Comparison of ENCODE assay signal across 8 cellular contexts in genomic region chr2:86764661-86765307, GRCh38. TPM values are rescaled to one million over a fixed set of nuclear protein-coding genes. Genes with fewer than 3 reads are reported as not detected.
A peak's percentile ranks its signal among the peaks of the same experiment; 100 is the strongest.
DNase-seq lines count a peak whose midpoint lies in the region; ATAC-seq and TF ChIP-seq lines count a peak whose summit lies in the region.

No MANE protein-coding gene starts in this region.

- DNase-seq in Daoy (ENCODE audit: low read depth): peak; percentile 19
- DNase-seq in NCI-H1694 treated with DMSO at 0.1 percent for 48 hours (lab: John Stamatoyannopoulos, UW): peak; percentile 9
- DNase-seq in activated T-cell treated with anti-CD3 and anti-CD28 coated beads, Interleukin-2, amount 50 U/mL, for 24 hours: no peak
- DNase-seq in glutamatergic neuron: no peak
- peak; percentile 54 for DNase-seq in renal cortical epithelial cell (ENCODE audit: low read depth)

- H3K27me3 Mint-ChIP-seq in activated T-cell treated with anti-CD3 and anti-CD28 coated beads, Interleukin-2, amount 50 U/mL, for 24 hours: no peaks in the 10 kb centered on the region
- H3K27me3 Mint-ChIP-seq in glutamatergic neuron (ENCODE audit: unreplicated experiment): no peaks in the 10 kb centered on the region

- no peak overlapping the region for H3K4me3 Mint-ChIP-seq in activated T-cell treated with anti-CD3 and anti-CD28 coated beads, Interleukin-2, amount 50 U/mL, for 24 hours
- no peak overlapping the region for H3K4me3 Mint-ChIP-seq in glutamatergic neuron (ENCODE audit: unreplicated experiment)

- H3K4me1 Mint-ChIP-seq in activated T-cell treated with anti-CD3 and anti-CD28 coated beads, Interleukin-2, amount 50 U/mL, for 24 hours (ENCODE audit: low read depth): peaks cover 28% of the 10 kb centered on the region
- H3K4me1 Mint-ChIP-seq in glutamatergic neuron (ENCODE audit: low read depth, unreplicated experiment): peaks cover 8% of the 10 kb centered on the region

- no peaks in the 10 kb centered on the region for H3K9me3 Mint-ChIP-seq in activated T-cell treated with anti-CD3 and anti-CD28 coated beads, Interleukin-2, amount 50 U/mL, for 24 hours
- H3K9me3 Mint-ChIP-seq in glutamatergic neuron (ENCODE audit: unreplicated experiment): no peaks in the 10 kb centered on the region

- ATAC-seq in GM21786 (IDR thresholded peaks at IDR 0.05; ENCODE audit: unreplicated experiment) (peak; percentile 60), HG02884 (IDR thresholded peaks at IDR 0.05; ENCODE audit: unreplicated experiment) (no peak), HG02588 (IDR thresholded peaks at IDR 0.05; ENCODE audit: unreplicated experiment) (no peak)

- peak overlapping the region; percentile 55 for H3K27ac Mint-ChIP-seq in activated T-cell treated with anti-CD3 and anti-CD28 coated beads, Interleukin-2, amount 50 U/mL, for 24 hours
- H3K27ac Mint-ChIP-seq in glutamatergic neuron (ENCODE audit: unreplicated experiment): no peak overlapping the region

- H3K36me3 Mint-ChIP-seq in activated T-cell treated with anti-CD3 and anti-CD28 coated beads, Interleukin-2, amount 50 U/mL, for 24 hours (ENCODE audit: low read depth): peaks cover 61% of the 10 kb centered on the region
- H3K36me3 Mint-ChIP-seq in glutamatergic neuron (ENCODE audit: unreplicated experiment): no peaks in the 10 kb centered on the region

- TF ChIP-seq CTCF in glutamatergic neuron (IDR thresholded peaks at IDR 0.05; ENCODE audit: partially characterized antibody, unreplicated experiment): peak; percentile 59

RNA-seq across cellular contexts. Expression of gene CD8A, which starts 25.9 kb away (rescaled TPM):
- not detected in 2 replicates for total RNA-seq in Daoy (2014; rRNA removed; shearing (Covaris generic))
- total RNA-seq in glutamatergic neuron (ENCODE audit: unreplicated experiment) (0.59 TPM), renal cortical epithelial cell (0.17 TPM in 1 of 2 replicates, not detected in the other)

RNA-seq across cellular contexts. Expression of gene RMND5A, which starts 44.7 kb away (rescaled TPM):
- total RNA-seq in Daoy (2014; rRNA removed; shearing (Covaris generic)): 33.5 and 33.9 TPM in 2 replicates
- total RNA-seq in glutamatergic neuron (ENCODE audit: unreplicated experiment): 38.8 TPM
- 43.9 and 72.5 TPM in 2 replicates for total RNA-seq in renal cortical epithelial cell

Comparison
In these comparisons a context has a peak if more than half of its experiments do, and no peak if none do; other contexts are left out.
1. DNase-seq: peak in Daoy (single experiment), NCI-H1694 treated with DMSO at 0.1 percent for 48 hours (single experiment) and renal cortical epithelial cell (single experiment); none in activated T-cell treated with anti-CD3 and anti-CD28 coated beads, Interleukin-2, amount 50 U/mL, for 24 hours (single experiment) and glutamatergic neuron (single experiment).